ENCODE assay signal across 27 cellular contexts in the genomic region with DNA sequence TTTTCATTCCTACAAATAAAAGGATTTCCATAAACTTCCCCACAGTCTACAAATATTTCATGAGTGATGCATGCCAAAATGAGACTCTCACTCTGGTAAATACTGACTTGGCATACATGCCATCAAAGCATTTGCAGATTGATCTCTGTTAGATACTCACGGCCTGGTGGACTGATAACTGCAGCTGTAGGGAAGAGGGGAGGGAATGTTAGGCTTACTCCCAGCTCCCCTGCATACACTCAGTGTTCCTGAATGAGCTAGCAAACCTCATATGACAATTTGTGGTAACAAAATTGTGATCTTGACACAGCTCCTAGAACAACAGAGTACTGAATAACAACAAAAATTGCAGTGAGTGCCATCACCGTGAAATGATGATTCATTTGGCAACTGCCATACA.
A peak's percentile ranks its signal among the peaks of the same experiment; 100 is the strongest.
DNase-seq lines count a peak whose midpoint lies in the region; ATAC-seq and TF ChIP-seq lines count a peak whose summit lies in the region.
"Had no signal": no experiment of that assay in that cellular context is flagged by ENCODE, and none has a peak within 500 bp of the region (broad histone marks: within the 10 kb centered on the region; RNA-seq: fewer than 3 reads in every experiment).

No MANE protein-coding gene starts in this region.

- no peaks in the 10 kb centered on the region for H3K27me3 ChIP-seq in ACC112 (ENCODE audit: insufficient read depth, low read length)
- H3K27me3 ChIP-seq in transverse colon = no peaks in the 10 kb centered on the region
- H3K27me3 ChIP-seq: foreskin keratinocyte, heart right ventricle, sigmoid colon had no signal

- in situ Hi-C loops in transverse colon (cut with MboI; ENCODE audit: low pct_ligation_motif_present in 1 of 4, low pct_unique_long_range_greater_than_20kb in 1 of 4, low sequenced_read_pairs in 3 of 4) = no loop called here

- 85 to 100% methylated on average over 1 to 2 of the region's 2 CpGs for WGBS in transverse colon (ENCODE audit: low coverage in 1 of 2), 2 donors

- no peaks in the 10 kb centered on the region for H3K79me2 ChIP-seq in ACC112 (ENCODE audit: control insufficient read depth, insufficient read depth, low read length, unreplicated experiment)

- H3K4me1 ChIP-seq in ACC112 (ENCODE audit: control insufficient read depth, insufficient read depth, low read length, unreplicated experiment) (peaks cover 36% of the 10 kb centered on the region), transverse colon (no peaks in the 10 kb centered on the region)
- H3K4me1 ChIP-seq: prostate gland, sigmoid colon had no signal

- no peak for TF ChIP-seq POLR2A in transverse colon (IDR thresholded peaks at IDR 0.05)

- peak; percentile 86 for DNase-seq in LHCN-M2 (ENCODE audit: low read depth)
- peak; percentile 38 for DNase-seq in choroid plexus epithelial cell (ENCODE audit: low read depth)
- DNase-seq in lung microvascular endothelial cell (ENCODE audit: low read depth in 2 of 2) = peak; percentile 6 to 51
- no peak for DNase-seq in transverse colon
- no peak for DNase-seq in stimulated activated CD8-positive, alpha-beta memory T cell treated with anti-CD3 and anti-CD28 coated beads, Interleukin-4, amount 100 ng/mL, for 48 hours
- no peak for DNase-seq in NK-92 treated with Interleukin-12 subunit alpha and Interleukin-12 subunit beta, amount 100 ng/mL, for 24 hours (lab: John Stamatoyannopoulos, UW)
- DNase-seq: 8988T; activated CD4-positive, alpha-beta memory T cell treated with anti-CD3 and anti-CD28 coated beads, Interleukin-2, amount 10 ng/mL, durations not matched to agents 7 days and 5 days; activated CD4-positive, CD25-positive, alpha-beta regulatory T cell treated with anti-CD3 and anti-CD28 coated beads, Interleukin-2, amount 50 U/mL, for 72 hours; activated CD8-positive, alpha-beta memory T cell treated with anti-CD3 and anti-CD28 coated beads, Interleukin-2, amount 50 U/mL, for 48 hours; activated naive CD4-positive, alpha-beta T cell treated with anti-CD3 and anti-CD28 coated beads, Interleukin-2, amount 10 ng/mL, durations not matched to agents 7 days and 5 days; CD4-positive, alpha-beta T cell; DMS79 treated with DMSO at 0.1 percent for 48 hours; effector CD4-positive, alpha-beta T cell; foreskin keratinocyte; heart right ventricle; kidney glomerular epithelial cell; midbrain; naive thymus-derived CD8-positive, alpha-beta T cell; NCI-H2029; SHP77; sigmoid colon; stimulated activated CD4-positive, alpha-beta T cell treated with anti-CD3 and anti-CD28 coated beads, Interleukin-4, amount 100 ng/mL, for 4 hours; T-helper 2 cell had no signal

- H3K9me3 ChIP-seq in transverse colon = no peaks in the 10 kb centered on the region
- H3K9me3 ChIP-seq: heart right ventricle, prostate gland, sigmoid colon had no signal

- no peak for ATAC-seq in GM19395 (IDR thresholded peaks at IDR 0.05; ENCODE audit: unreplicated experiment)
- ATAC-seq: foreskin keratinocyte; heart right ventricle; naive thymus-derived CD8-positive, alpha-beta T cell had no signal

- H3K4me3 ChIP-seq in ACC112 (ENCODE audit: low read depth, low read length) (no peak overlapping the region; the same call in 1 of the 2 replicates), choroid plexus epithelial cell (ENCODE audit: low read depth, low read length) (no peak overlapping the region), transverse colon (no peak overlapping the region)
- H3K4me3 ChIP-seq: heart right ventricle, prostate gland, sigmoid colon had no signal

- TF ChIP-seq CTCF in choroid plexus epithelial cell (conservative IDR thresholded peaks at IDR 0.05; ENCODE audit: low read depth, low read length) = no peak
- no peak for TF ChIP-seq CTCF in transverse colon (IDR thresholded peaks at IDR 0.05)

- H3K36me3 ChIP-seq in ACC112 (ENCODE audit: insufficient read depth, low read length) (no peaks in the 10 kb centered on the region), transverse colon (no peaks in the 10 kb centered on the region)
- H3K36me3 ChIP-seq: heart right ventricle, prostate gland, sigmoid colon had no signal

- peak overlapping the region; percentile 56 for H3K27ac ChIP-seq in ACC112 (ENCODE audit: low read depth, low read length)
- no peak overlapping the region for H3K27ac ChIP-seq in transverse colon
- H3K27ac ChIP-seq: foreskin keratinocyte, heart right ventricle, prostate gland, sigmoid colon had no signal

- TF ChIP-seq EP300 in transverse colon (IDR thresholded peaks at IDR 0.05; ENCODE audit: low read depth) = no peak

- peak overlapping the region; percentile 99 for H2AFZ ChIP-seq in ACC112 (ENCODE audit: low read length, unreplicated experiment)

- intact Hi-C loops in transverse colon (cut with DNase I; ENCODE audit: low total_unique reads) = no loop called here

Comparison
In these comparisons a context has a peak if more than half of its experiments do, and no peak if none do; other contexts are left out.
1. DNase-seq: peak in LHCN-M2 (single experiment), choroid plexus epithelial cell (single experiment) and lung microvascular endothelial cell (2 of 2); none in transverse colon (single experiment), stimulated activated CD8-positive, alpha-beta memory T cell treated with anti-CD3 and anti-CD28 coated beads, Interleukin-4, amount 100 ng/mL, for 48 hours (single experiment) and NK-92 treated with Interleukin-12 subunit alpha and Interleukin-12 subunit beta, amount 100 ng/mL, for 24 hours (single experiment).